In genomic region chr12:2011641-2012607, GRCh38 we compare ENCODE assay signal across 17 cellular contexts. TPM values are rescaled to one million over a fixed set of nuclear protein-coding genes. Genes with fewer than 3 reads are reported as not detected.
DNase-seq lines count a peak whose midpoint lies in the region; ATAC-seq, FAIRE-seq and TF ChIP-seq lines count a peak whose summit lies in the region.
"Had no signal": no experiment of that assay in that cellular context is flagged by ENCODE, and none has a peak within 500 bp of the region (broad histone marks: within the 10 kb centered on the region; RNA-seq: fewer than 3 reads in every experiment).

No MANE protein-coding gene starts in this region.

- FAIRE-seq in urothelium cell line (lab: Jason Lieb, UNC): peak; percentile 70
- FAIRE-seq: endometrium, H54 had no signal

- BruUV-seq in mammary epithelial cell (replicated peaks; lab: Mats Ljungman, UMichigan): no TSS peak

- ATAC-seq in left ventricle myocardium superior (no peak), left lobe of liver (peak; percentile 84)
- ATAC-seq: CD8-positive, alpha-beta T cell; sciatic nerve; T-helper 17 cell had no signal

- DNase-seq in left ventricle myocardium inferior (no peak), left ventricle myocardium superior (no peak), NCI-H774 (lab: John Stamatoyannopoulos, UW) (peak; percentile 72), left lobe of liver (ENCODE audit: low spot score) (peak; percentile 72), urothelium cell line (ENCODE audit: low spot score) (no peak), ureter (ENCODE audit: low spot score) (no peak), GM20000 (ENCODE audit: low spot score) (no peak), mammary epithelial cell (no peak)
- DNase-seq: aorta; CD8-positive, alpha-beta T cell; foreskin melanocyte; NCI-H187 treated with DMSO at 0.1 percent for 48 hours; stimulated activated CD4-positive, alpha-beta T cell treated with anti-CD3 and anti-CD28 coated beads, Interleukin-2, amount 100 ng/mL, for 24 hours; T-helper 17 cell had no signal

- no peak for TF ChIP-seq CTCF in left ventricle myocardium inferior (IDR thresholded peaks at IDR 0.05; ENCODE audit: borderline replicate concordance)
- no peak for TF ChIP-seq CTCF in GM20000 (IDR thresholded peaks at IDR 0.05; ENCODE audit: extremely low read depth, missing control alignments)
- TF ChIP-seq CTCF in mammary epithelial cell (conservative IDR thresholded peaks at IDR 0.05 in 1 of 2, IDR thresholded peaks at IDR 0.05 in 1 of 2; ENCODE audit: extremely low read depth in 1 of 2, insufficient read depth in 1 of 2, low read depth in 1 of 2, low read length in 2 of 2): no peak

- no peaks in the 10 kb centered on the region for H3K79me2 ChIP-seq in mammary epithelial cell (ENCODE audit: insufficient read depth, low read length)

- H3K4me1 ChIP-seq in left ventricle myocardium inferior: peaks cover 97% of the 10 kb centered on the region
- H3K4me1 ChIP-seq in mammary epithelial cell (ENCODE audit: insufficient read depth, low read length): no peaks in the 10 kb centered on the region

- H3K4me3 ChIP-seq in left ventricle myocardium inferior: no peak overlapping the region
- H3K4me3 ChIP-seq in mammary epithelial cell (replicated peaks in 1 of 3; ENCODE audit: insufficient read depth in 1 of 3, low read depth in 2 of 3, low read length in 3 of 3): no peak overlapping the region

- dilution Hi-C loops in mammary epithelial cell (cut with HindIII; ENCODE audit: low sequenced_read_pairs): no loop called here

- 53% methylated on average over 7 of the region's 7 CpGs for WGBS in mammary epithelial cell (ENCODE audit: low coverage, missing lambda C conversion rate)

- in situ Hi-C loops in mammary epithelial cell (cut with MboI; ENCODE audit: low sequenced_read_pairs in 2 of 2): no loop called here

- no peaks in the 10 kb centered on the region for H3K27me3 ChIP-seq in left ventricle myocardium inferior (ENCODE audit: low read depth)
- no peaks in the 10 kb centered on the region for H3K27me3 ChIP-seq in mammary epithelial cell (ENCODE audit: insufficient read depth, low read length)

- H2AFZ ChIP-seq in mammary epithelial cell (ENCODE audit: low read depth, low read length): no peak overlapping the region

- no peak overlapping the region for H3K9ac ChIP-seq in mammary epithelial cell (ENCODE audit: insufficient read depth, low read length)

- CTCF ChIA-PET in mammary epithelial cell (lab: Charles Lee; ENCODE audit: low non-redundant PET): no interaction called here

- H3K4me2 ChIP-seq in mammary epithelial cell (ENCODE audit: insufficient read depth, low read depth, low read length): no peak overlapping the region

- H3K36me3 ChIP-seq in left ventricle myocardium inferior (no peaks in the 10 kb centered on the region), mammary epithelial cell (ENCODE audit: insufficient read depth, low read length) (no peaks in the 10 kb centered on the region)

- no peaks in the 10 kb centered on the region for H4K20me1 ChIP-seq in mammary epithelial cell (ENCODE audit: insufficient read depth, low read length)

- no peaks in the 10 kb centered on the region for H3K9me3 ChIP-seq in left ventricle myocardium inferior (replicated peaks)
- H3K9me3 ChIP-seq in mammary epithelial cell (replicated peaks; ENCODE audit: insufficient read depth, low read length): no peaks in the 10 kb centered on the region

- H3K27ac ChIP-seq in left ventricle myocardium inferior (replicated peaks): peak overlapping the region; percentile 77
- H3K27ac ChIP-seq in mammary epithelial cell (ENCODE audit: insufficient read depth, low read depth, low read length): no peak overlapping the region

- intact Hi-C loops in left ventricle myocardium inferior (cut with micrococcal nuclease) (no loop called here), left ventricle myocardium superior (cut with micrococcal nuclease) (no loop called here), mammary epithelial cell (cut with micrococcal nuclease) (no loop called here)

RNA-seq across cellular contexts. Expression of gene DCP1B, which starts 7.7 kb away (rescaled TPM):
- total RNA-seq in left ventricle myocardium inferior (1.7 TPM), left ventricle myocardium superior (1.7 TPM), left lobe of liver (3.9 TPM), ureter (24.3 TPM), mammary epithelial cell (10 to 100 TPM in 1 of 2 donors, 1 to 10 TPM in 1; 8.2 to 11.5 TPM)
- polyA plus RNA-seq in mammary epithelial cell: 11.5 TPM
- polyA minus RNA-seq in mammary epithelial cell: 3.9 TPM

RNA-seq across cellular contexts. Expression of gene CACNA1C, which starts 40.9 kb away (rescaled TPM):
- 137 TPM for total RNA-seq in left ventricle myocardium inferior
- total RNA-seq in left ventricle myocardium superior: 201 TPM
- 0.83 TPM for total RNA-seq in left lobe of liver
- 30.1 TPM for total RNA-seq in ureter
- 10 to 100 TPM in 1 of 2 donors, 1 to 10 TPM in 1; 1.2 to 11.0 TPM for total RNA-seq in mammary epithelial cell
- polyA plus RNA-seq in mammary epithelial cell: not detected
- polyA minus RNA-seq in mammary epithelial cell: not detected

Comparison
In these comparisons a context has a peak if more than half of its experiments do, and no peak if none do; other contexts are left out.
1. DNase-seq: peak in NCI-H774 (single experiment) and left lobe of liver (single experiment); none in left ventricle myocardium inferior (single experiment), left ventricle myocardium superior (single experiment), urothelium cell line (single experiment), ureter (single experiment), GM20000 (single experiment) and mammary epithelial cell (single experiment).